In the genomic region with DNA sequence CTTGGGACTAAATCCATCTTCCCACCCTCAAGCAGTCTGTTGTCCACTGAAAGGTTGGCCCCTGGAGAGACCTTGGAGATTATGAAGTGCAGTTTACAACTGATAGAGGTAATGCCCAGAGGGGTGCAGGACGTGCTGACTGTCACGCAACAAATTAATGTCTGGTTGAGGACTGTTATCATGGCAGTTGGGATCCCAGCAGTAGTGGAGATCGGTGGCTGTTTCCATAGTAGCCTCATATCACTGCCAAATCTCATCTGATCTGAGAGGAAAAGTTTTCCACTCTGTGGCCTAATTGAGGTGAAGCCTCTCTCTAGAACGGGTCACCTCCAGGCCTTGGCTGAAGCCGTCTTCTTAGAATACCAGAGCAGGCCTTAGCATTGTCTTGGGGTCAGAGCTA, we compare ENCODE assay signal across 21 cellular contexts. TPM values are rescaled to one million over a fixed set of nuclear protein-coding genes. Genes with fewer than 3 reads are reported as not detected.
"Had no signal": no experiment of that assay in that cellular context is flagged by ENCODE, and none has a peak within 500 bp of the region (broad histone marks: within the 10 kb centered on the region; RNA-seq: fewer than 3 reads in every experiment).

No MANE protein-coding gene starts in this region.

- ATAC-seq: right cardiac atrium, T-cell had no signal

- H3K9me3 ChIP-seq: neutrophil had no signal

- H3K27ac ChIP-seq: brain microvascular endothelial cell had no signal

- H3K27ac Mint-ChIP-seq: activated naive CD4-positive, alpha-beta T cell treated with anti-CD3 and anti-CD28 coated beads, Interleukin-2, amount 50 U/mL, for 24 hours; type B pancreatic cell had no signal

- H3K9me3 Mint-ChIP-seq: activated naive CD4-positive, alpha-beta T cell treated with anti-CD3 and anti-CD28 coated beads, Interleukin-2, amount 50 U/mL, for 24 hours; central memory CD8-positive, alpha-beta T cell; T-cell; type B pancreatic cell had no signal

- H3K27me3 Mint-ChIP-seq: activated naive CD4-positive, alpha-beta T cell treated with anti-CD3 and anti-CD28 coated beads, Interleukin-2, amount 50 U/mL, for 24 hours; central memory CD8-positive, alpha-beta T cell; T-cell; type B pancreatic cell had no signal

- H3K4me3 Mint-ChIP-seq: activated naive CD4-positive, alpha-beta T cell treated with anti-CD3 and anti-CD28 coated beads, Interleukin-2, amount 50 U/mL, for 24 hours; central memory CD8-positive, alpha-beta T cell; type B pancreatic cell had no signal

- H3K36me3 ChIP-seq: brain microvascular endothelial cell, neutrophil had no signal

- H3K27me3 ChIP-seq: brain microvascular endothelial cell, neutrophil had no signal

- H3K36me3 Mint-ChIP-seq: activated naive CD4-positive, alpha-beta T cell treated with anti-CD3 and anti-CD28 coated beads, Interleukin-2, amount 50 U/mL, for 24 hours had no signal

- DNase-seq: activated CD4-positive, alpha-beta T cell treated with anti-CD3 and anti-CD28 coated beads, Interleukin-2, amount 50 U/mL, for 48 hours; activated CD4-positive, CD25-positive, alpha-beta regulatory T cell treated with anti-CD3 and anti-CD28 coated beads, Interleukin-2, amount 50 U/mL, for 72 hours; activated effector memory CD4-positive, alpha-beta T cell treated with anti-CD3 and anti-CD28 coated beads, Interleukin-2, amount 50 U/mL, for 16 hours; activated T-cell treated with anti-CD3 and anti-CD28 coated beads, Interleukin-2, amount 50 U/mL, for 1 hour; amygdala; brain microvascular endothelial cell; cortex of kidney; effector memory CD4-positive, alpha-beta T cell; foreskin melanocyte; posterior cingulate gyrus; right cardiac atrium; small intestine; stimulated activated CD4-positive, alpha-beta T cell treated with anti-CD3 and anti-CD28 coated beads, Interleukin-4, amount 100 ng/mL, for 24 hours; stimulated activated naive CD4-positive, alpha-beta T cell treated with Interleukin-2 at 50 U/mL for 16 hours; substantia nigra; T-cell had no signal

RNA-seq across cellular contexts. Expression of gene CLEC17A, which starts 49.4 kb away (rescaled TPM):
- total RNA-seq: lung microvascular endothelial cell, right cardiac atrium had no signal
- polyA plus RNA-seq: right cardiac atrium had no signal
